1 cellular context compared by ENCODE assay signal in genomic region chr15:44490628-44491027, GRCh38.
TF ChIP-seq lines count a peak whose summit lies in the region.

No MANE protein-coding gene starts in this region.

TF ChIP-seq in HEK293, 187 proteins besides CTCF, POLR2A, EP300 and RAD21 (continued from another document):
- TF ChIP-seq AEBP2 (tag by site-specific recombination; IDR thresholded peaks at IDR 0.05; ENCODE audit: borderline replicate concordance), result no peak
